ENCODE assay signal across 8 cellular contexts in genomic region chr17:8156174-8156992, GRCh38. TPM values are rescaled to one million over a fixed set of nuclear protein-coding genes. Genes with fewer than 3 reads are reported as not detected.
A peak's percentile ranks its signal among the peaks of the same experiment; 100 is the strongest.
DNase-seq lines count a peak whose midpoint lies in the region; ATAC-seq, FAIRE-seq and TF ChIP-seq lines count a peak whose summit lies in the region.

No MANE protein-coding gene starts in this region.

- TF ChIP-seq CTCF in left ventricle myocardium inferior (IDR thresholded peaks at IDR 0.05; ENCODE audit: borderline replicate concordance) (no peak), prostate gland (IDR thresholded peaks at IDR 0.05) (peak in 1 of 4 experiments; percentile 40)

- H3K27me3 ChIP-seq in left ventricle myocardium inferior (ENCODE audit: low read depth) (no peaks in the 10 kb centered on the region), prostate gland (replicated peaks; ENCODE audit: insufficient read depth) (no peaks in the 10 kb centered on the region)

- no peaks in the 10 kb centered on the region for H3K9me3 ChIP-seq in left ventricle myocardium inferior (replicated peaks)
- no peaks in the 10 kb centered on the region for H3K9me3 ChIP-seq in prostate gland

- intact Hi-C loops in left ventricle myocardium inferior (cut with micrococcal nuclease) = no loop called here
- intact Hi-C loops in prostate gland (cut with DNase I) = loop anchor here (10.0 kb wide), 1 partner anchor 312 kb away; no protein-coding TSS in a partner anchor

- FAIRE-seq in GM12891 (lab: Jason Lieb, UNC) (peak; percentile 98), urothelium cell line (lab: Jason Lieb, UNC) (peak; percentile 83)

- DNase-seq in GM12891 (ENCODE audit: insufficient read length, low spot score) = peak; percentile 94
- peak; percentile 100 for DNase-seq in NCI-H1436 (lab: John Stamatoyannopoulos, UW)
- DNase-seq in SW480 (ENCODE audit: low spot score) = peak; percentile 100
- DNase-seq in amniotic stem cell (lab: John Stamatoyannopoulos, UW) = peak; percentile 100
- peak; percentile 100 for DNase-seq in left ventricle myocardium inferior
- DNase-seq in prostate gland (ENCODE audit: low spot score) = peak; percentile 100
- DNase-seq in urothelium cell line (ENCODE audit: low spot score) = peak; percentile 92

- H3K36me3 ChIP-seq in left ventricle myocardium inferior = peaks cover 23% of the 10 kb centered on the region
- H3K36me3 ChIP-seq in prostate gland = peaks cover 0 to 8% of the 10 kb centered on the region in 2 donors

- under 1% methylated on average over 53 of the region's 62 CpGs for WGBS in prostate gland

- peak; percentile 86 for ATAC-seq in HG02798 (IDR thresholded peaks at IDR 0.05; ENCODE audit: poor library complexity, unreplicated experiment)

- H3K27ac ChIP-seq in left ventricle myocardium inferior (replicated peaks) = peak overlapping the region; percentile 100
- H3K27ac ChIP-seq in prostate gland = peak overlapping the region; percentile 100

- H3K4me1 ChIP-seq in left ventricle myocardium inferior = peaks cover 73% of the 10 kb centered on the region
- peaks cover 24% of the 10 kb centered on the region for H3K4me1 ChIP-seq in prostate gland (replicated peaks)

- H3K4me3 ChIP-seq in left ventricle myocardium inferior = peak overlapping the region; percentile 75
- H3K4me3 ChIP-seq in prostate gland = peak overlapping the region; percentile 71 to 95

- TF ChIP-seq POLR2A in GM12891 (IDR thresholded peaks at IDR 0.05; ENCODE audit: low read depth, low read length) (peak; percentile 78), prostate gland (IDR thresholded peaks at IDR 0.05) (peak; percentile 100)

TF ChIP-seq in GM12891, 5 proteins besides CTCF, POLR2A, EP300 and RAD21:
- TF ChIP-seq SPI1 (IDR thresholded peaks at IDR 0.05; ENCODE audit: low read depth, low read length) = no peak
- peak; percentile 81; the same call in 1 of the 2 replicates for TF ChIP-seq TAF1 (IDR thresholded peaks at IDR 0.05; ENCODE audit: low read depth, low read length)
- peak; percentile 78; the same call in 1 of the 2 replicates for TF ChIP-seq POU2F2 (IDR thresholded peaks at IDR 0.05; ENCODE audit: low read depth, low read length)
- TF ChIP-seq PAX5 (IDR thresholded peaks at IDR 0.05; ENCODE audit: insufficient read depth, low read length, severe bottlenecking) = peak; percentile 86
- peak; percentile 79 for TF ChIP-seq POLR2AphosphoS5 (IDR thresholded peaks at IDR 0.05; ENCODE audit: low read depth, low read length)

RNA-seq across cellular contexts. Expression of gene PER1, which starts 4.2 kb away (rescaled TPM):
- 17.1 TPM for polyA plus RNA-seq in GM12891 (2012; ENCODE audit: low read depth, missing spikeins)
- total RNA-seq in left ventricle myocardium inferior (109 TPM), prostate gland (100 to 1,000 TPM; 119 to 142 TPM)

RNA-seq across cellular contexts. Expression of gene VAMP2, which starts 6.4 kb away (rescaled TPM):
- polyA plus RNA-seq in GM12891 (2012; ENCODE audit: low read depth, missing spikeins) = 40.0 TPM
- total RNA-seq in left ventricle myocardium inferior = 59.6 TPM
- total RNA-seq in prostate gland = 10 to 100 TPM; 34.2 to 65.2 TPM

RNA-seq across cellular contexts. Expression of gene TMEM107, which starts 19.8 kb away (rescaled TPM):
- 14.7 TPM for polyA plus RNA-seq in GM12891 (2012; ENCODE audit: low read depth, missing spikeins)
- total RNA-seq in left ventricle myocardium inferior = 7.9 TPM
- total RNA-seq in prostate gland = 10 to 100 TPM in 1 of 2 donors, 1 to 10 TPM in 1; 8.6 to 13.9 TPM

RNA-seq across cellular contexts. Expression of gene HES7, which starts 32.5 kb away (rescaled TPM):
- polyA plus RNA-seq in GM12891 (2012; ENCODE audit: low read depth, missing spikeins) = 0.39 TPM
- total RNA-seq in left ventricle myocardium inferior (not detected), prostate gland (under 1 TPM in 1 of 2 donors, not detected in 1; 0.34 TPM)

RNA-seq across cellular contexts. Expression of gene BORCS6, which starts 33.6 kb away (rescaled TPM):
- 5.5 TPM for polyA plus RNA-seq in GM12891 (2012; ENCODE audit: low read depth, missing spikeins)
- total RNA-seq in left ventricle myocardium inferior (8.4 TPM), prostate gland (10 to 100 TPM in 1 of 2 donors, 1 to 10 TPM in 1; 9.6 to 19.1 TPM)

Comparison
In these comparisons a context has a peak if more than half of its experiments do, and no peak if none do; other contexts are left out.
1. Peak in every context shown above with its lines: DNase-seq, ATAC-seq, H3K4me3 ChIP-seq and H3K27ac ChIP-seq.